ENCODE assay signal across 26 cellular contexts in genomic region chr10:49110684-49111319, GRCh38. TPM values are rescaled to one million over a fixed set of nuclear protein-coding genes. Genes with fewer than 3 reads are reported as not detected.
"Had no signal": no experiment of that assay in that cellular context is flagged by ENCODE, and none has a peak within 500 bp of the region (broad histone marks: within the 10 kb centered on the region; RNA-seq: fewer than 3 reads in every experiment).

No MANE protein-coding gene starts in this region.

- H3K9ac ChIP-seq: neural progenitor cell had no signal

- DNase-seq: activated CD4-positive, alpha-beta T cell treated with anti-CD3 and anti-CD28 coated beads, Interleukin-2, amount 10 ng/mL, durations not matched to agents 7 days and 5 days; activated CD4-positive, CD25-positive, alpha-beta regulatory T cell treated with anti-CD3 and anti-CD28 coated beads, Interleukin-2, amount 50 U/mL, for 72 hours; activated CD8-positive, alpha-beta T cell treated with anti-CD3 and anti-CD28 coated beads, Interleukin-2, amount 10 ng/mL, durations not matched to agents 7 days and 5 days; activated gamma-delta T cell; activated naive CD4-positive, alpha-beta T cell treated with anti-CD3 and anti-CD28 coated beads, Interleukin-2, amount 50 U/mL, for 16 hours; activated naive CD8-positive, alpha-beta T cell treated with anti-CD3 and anti-CD28 coated beads, Interleukin-2, amount 50 U/mL, for 24 hours; dermis blood vessel endothelial cell; effector CD8-positive, alpha-beta T cell; foreskin melanocyte; glutamatergic neuron; lower lobe of right lung; naive thymus-derived CD4-positive, alpha-beta T cell; stimulated activated CD4-positive, alpha-beta T cell treated with anti-CD3 and anti-CD28 coated beads, Interleukin-4, amount 100 ng/mL, for 24 hours; stimulated activated naive CD4-positive, alpha-beta T cell treated with Interleukin-2 at 50 U/mL for 16 hours; T-helper 1 cell; WERI-Rb-1 had no signal

- H2AFZ ChIP-seq: neural progenitor cell had no signal

- ATAC-seq: activated CD8-positive, alpha-beta T cell treated with anti-CD3 and anti-CD28 coated beads, Interleukin-2, amount 10 ng/mL, durations not matched to agents 7 days and 5 days; activated naive CD8-positive, alpha-beta T cell treated with anti-CD3 and anti-CD28 coated beads, Interleukin-2, amount 50 U/mL, for 24 hours; left colon; naive thymus-derived CD4-positive, alpha-beta T cell had no signal

- FAIRE-seq: TTC549 had no signal

- H3K36me3 ChIP-seq: lower lobe of right lung, neural progenitor cell, WERI-Rb-1 had no signal

- H3K27ac ChIP-seq: lower lobe of right lung, neural progenitor cell, WERI-Rb-1 had no signal

- H3K4me3 ChIP-seq: lower lobe of right lung, neural progenitor cell had no signal

- H3K4me2 ChIP-seq: neural progenitor cell had no signal

- H3K9me3 ChIP-seq: lower lobe of right lung had no signal

RNA-seq across cellular contexts. Expression of gene VSTM4, which starts 4.5 kb away (rescaled TPM):
- total RNA-seq: activated CD8-positive, alpha-beta T cell treated with anti-CD3 and anti-CD28 coated beads, Interleukin-2, amount 10 ng/mL, durations not matched to agents 7 days and 5 days had no signal
- polyA plus RNA-seq: naive thymus-derived CD4-positive, alpha-beta T cell had no signal

RNA-seq across cellular contexts. Expression of gene FAM170B, which starts 23.0 kb away (rescaled TPM):
- total RNA-seq: activated CD4-positive, alpha-beta T cell treated with anti-CD3 and anti-CD28 coated beads, Interleukin-2, amount 10 ng/mL, durations not matched to agents 7 days and 5 days; activated CD8-positive, alpha-beta T cell treated with anti-CD3 and anti-CD28 coated beads, Interleukin-2, amount 10 ng/mL, durations not matched to agents 7 days and 5 days; activated T-helper 1 cell treated with anti-CD3 and anti-CD28 coated beads, Interleukin-12 subunit alpha, Interleukin-12 subunit beta, Interleukin-2, Interleukin-4 antibody, amounts not matched to agents 30 ng/mL and 10 ng/mL and 1 ng/mL, durations not matched to agents 14 hours and 24 hours and 36 hours; cardiac septum; chondrocyte; dermis blood vessel endothelial cell; left colon; lower lobe of right lung; mesenteric fat pad; mucosa of gallbladder; urinary bladder had no signal
- polyA plus RNA-seq: esophagus; naive thymus-derived CD4-positive, alpha-beta T cell; urinary bladder had no signal
